In the genomic region with DNA sequence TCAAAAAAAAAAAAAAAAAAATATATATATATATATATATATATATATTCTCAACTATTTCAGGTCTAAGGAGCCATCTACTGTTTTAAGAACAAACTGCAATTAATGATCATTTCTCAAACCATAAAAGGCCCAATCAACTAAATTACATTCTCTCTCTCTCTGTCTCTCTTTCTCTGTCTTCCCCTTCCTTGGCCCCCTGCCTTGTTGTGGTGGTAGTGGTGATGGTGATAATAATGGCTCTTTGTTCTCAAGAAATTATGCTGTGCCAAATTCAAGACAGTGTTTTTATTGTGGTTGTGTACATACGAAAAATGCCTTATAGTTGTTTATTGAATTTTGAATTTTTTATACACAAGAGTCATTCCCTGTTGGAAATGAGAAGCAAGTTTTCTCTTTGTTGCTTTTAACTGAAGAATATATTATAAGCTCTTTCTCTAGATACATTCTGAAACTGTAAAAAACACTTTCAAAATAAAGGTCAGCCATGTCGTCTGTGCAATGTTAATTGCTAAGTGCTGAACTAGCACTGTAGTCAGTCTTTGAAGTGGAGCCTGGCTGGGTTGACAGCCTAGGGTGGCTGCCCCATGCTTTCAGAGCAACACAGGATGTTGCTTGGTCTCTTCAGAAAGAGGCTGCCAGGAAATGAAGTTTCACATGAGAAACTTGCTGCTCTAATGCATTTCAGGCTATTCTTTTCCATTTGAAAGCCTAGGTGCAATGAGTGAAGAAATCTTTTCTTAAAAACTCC, we compare ENCODE assay signal across 8 cellular contexts.
DNase-seq lines count a peak whose midpoint lies in the region; ATAC-seq and TF ChIP-seq lines count a peak whose summit lies in the region.

No MANE protein-coding gene starts in this region.

- no peaks in the 10 kb centered on the region for H4K20me1 ChIP-seq in DND-41 (ENCODE audit: insufficient read depth, low read length)
- no peaks in the 10 kb centered on the region for H4K20me1 ChIP-seq in Karpas-422 (ENCODE audit: insufficient read depth, low read depth, low read length)

- peak overlapping the region; percentile 50 for H2AFZ ChIP-seq in DND-41 (ENCODE audit: low read depth, low read length)
- no peak overlapping the region for H2AFZ ChIP-seq in Karpas-422 (ENCODE audit: low read length)

- ATAC-seq in DND-41 (ENCODE audit: insufficient read depth, low read depth) (peak; percentile 100), GM21447 (IDR thresholded peaks at IDR 0.05; ENCODE audit: unreplicated experiment) (peak; percentile 96), sciatic nerve (peak; percentile 55)

- H3K27me3 ChIP-seq in DND-41 (ENCODE audit: insufficient read depth, low read length, poor library complexity) (no peaks in the 10 kb centered on the region), Karpas-422 (ENCODE audit: low read length) (no peaks in the 10 kb centered on the region)

- H3K9me3 ChIP-seq in DND-41 (ENCODE audit: insufficient read depth, low read length, severe bottlenecking) (peaks cover 3% of the 10 kb centered on the region), Karpas-422 (ENCODE audit: low read length) (peaks cover 5% of the 10 kb centered on the region; the same call in 1 of the 2 replicates)

- peak; percentile 80 for DNase-seq in DND-41
- peak; percentile 44 for DNase-seq in Karpas-422
- peak in 3 of 4 experiments; percentile 1 to 53 (median 30) for DNase-seq in activated naive CD4-positive, alpha-beta T cell (lab: John Stamatoyannopoulos, UW)
- DNase-seq in sciatic nerve (ENCODE audit: low spot score): no peak
- no peak for DNase-seq in NCI-H1436 (lab: John Stamatoyannopoulos, UW)
- no peak for DNase-seq in CD1c-positive myeloid dendritic cell (ENCODE audit: extremely low spot score)
- DNase-seq in OCI-M2 (lab: John Stamatoyannopoulos, UW; ENCODE audit: unreplicated experiment): no peak

- H3K9me2 ChIP-seq in Karpas-422 (replicated peaks; ENCODE audit: insufficient read depth, low read length): no peaks in the 10 kb centered on the region

- H3K36me3 ChIP-seq in DND-41 (ENCODE audit: insufficient read depth, low read length) (no peaks in the 10 kb centered on the region), Karpas-422 (ENCODE audit: insufficient read depth, low read length) (no peaks in the 10 kb centered on the region)

- H3K9ac ChIP-seq in DND-41 (ENCODE audit: low read depth, low read length) (no peak overlapping the region), Karpas-422 (ENCODE audit: low read length) (no peak overlapping the region)

- no peaks in the 10 kb centered on the region for H3K79me2 ChIP-seq in DND-41 (ENCODE audit: insufficient read depth, low read length)
- no peaks in the 10 kb centered on the region for H3K79me2 ChIP-seq in Karpas-422 (ENCODE audit: low read length)

- H3K4me3 ChIP-seq in DND-41 (ENCODE audit: low read depth in 1 of 2, low read length in 2 of 2) (no peak overlapping the region), Karpas-422 (ENCODE audit: low read length) (no peak overlapping the region)

- peaks cover 16% of the 10 kb centered on the region for H3K4me1 ChIP-seq in DND-41 (ENCODE audit: insufficient read depth, low read length)
- H3K4me1 ChIP-seq in Karpas-422 (ENCODE audit: low read length): no peaks in the 10 kb centered on the region

- TF ChIP-seq CTCF in DND-41 (IDR thresholded peaks at IDR 0.05; ENCODE audit: borderline replicate concordance, extremely low read depth, low read length, poor library complexity, severe bottlenecking): no peak

- peak overlapping the region; percentile 47 for H3K27ac ChIP-seq in DND-41 (ENCODE audit: low read length)
- H3K27ac ChIP-seq in Karpas-422 (ENCODE audit: low read length): no peak overlapping the region

- H3K4me2 ChIP-seq in DND-41 (ENCODE audit: insufficient read depth, low read length): peak overlapping the region; percentile 28; the same call in 1 of the 2 replicates
- no peak overlapping the region for H3K4me2 ChIP-seq in Karpas-422 (ENCODE audit: low read depth, low read length, poor library complexity, severe bottlenecking)

- intact Hi-C loops in sciatic nerve (cut with DNase I): no loop called here

Comparison
In these comparisons a context has a peak if more than half of its experiments do, and no peak if none do; other contexts are left out.
1. DNase-seq: peak in DND-41 (single experiment), Karpas-422 (single experiment) and activated naive CD4-positive, alpha-beta T cell (3 of 4); none in sciatic nerve (single experiment), NCI-H1436 (single experiment), CD1c-positive myeloid dendritic cell (single experiment) and OCI-M2 (single experiment).
2. Peak in every context shown above with its lines, with median percentiles within 50 percentile points of each other: ATAC-seq.